Comparison of ENCODE assay signal across 16 cellular contexts in genomic region chr12:19161251-19161650, GRCh38. TPM values are rescaled to one million over a fixed set of nuclear protein-coding genes. Genes with fewer than 3 reads are reported as not detected.
DNase-seq lines count a peak whose midpoint lies in the region; ATAC-seq lines count a peak whose summit lies in the region.
"Had no signal": no experiment of that assay in that cellular context is flagged by ENCODE, and none has a peak within 500 bp of the region (broad histone marks: within the 10 kb centered on the region; RNA-seq: fewer than 3 reads in every experiment).

No MANE protein-coding gene starts in this region.

- DNase-seq in Caki2 (ENCODE audit: low read depth) (peak; percentile 70), glomerular visceral epithelial cell (ENCODE audit: extremely low spot score) (peak; percentile 63), left kidney (ENCODE audit: low read depth, low spot score) (peak; percentile 32), H4 (ENCODE audit: low spot score) (no peak), SW 1271 (lab: John Stamatoyannopoulos, UW) (no peak)
- DNase-seq: 8988T; CD8-positive, alpha-beta T cell; DMS 273 treated with DMSO at 0.1 percent for 48 hours; DMS53; DND-41; EL; GM23248; HCEC 1CT had no signal

- in situ Hi-C loops in Caki2 (cut with HindIII; ENCODE audit: low pct_unique_long_range_greater_than_20kb, low sequenced_read_pairs), result no loop called here

- ATAC-seq in GM18907 (IDR thresholded peaks at IDR 0.05; ENCODE audit: unreplicated experiment) (no peak), HG03196 (IDR thresholded peaks at IDR 0.05; ENCODE audit: unreplicated experiment) (no peak)
- ATAC-seq: CD8-positive, alpha-beta T cell; GM12878 had no signal

RNA-seq across cellular contexts. Expression of gene PLEKHA5, which starts 31.7 kb away (rescaled TPM):
- total RNA-seq in Caki2 (2014; rRNA removed; shearing (Covaris generic); ENCODE audit: low replicate concordance), result 12.6 and 15.7 TPM in 2 replicates
- 12.3 and 18.7 TPM in 2 replicates for total RNA-seq in H4 (2014; rRNA removed; shearing (Covaris generic))

Comparison
In these comparisons a context has a peak if more than half of its experiments do, and no peak if none do; other contexts are left out.
1. DNase-seq: peak in Caki2 (single experiment), glomerular visceral epithelial cell (single experiment) and left kidney (single experiment); none in H4 (single experiment) and SW 1271 (0 of 2).